ENCODE assay signal across 10 cellular contexts in the genomic region with DNA sequence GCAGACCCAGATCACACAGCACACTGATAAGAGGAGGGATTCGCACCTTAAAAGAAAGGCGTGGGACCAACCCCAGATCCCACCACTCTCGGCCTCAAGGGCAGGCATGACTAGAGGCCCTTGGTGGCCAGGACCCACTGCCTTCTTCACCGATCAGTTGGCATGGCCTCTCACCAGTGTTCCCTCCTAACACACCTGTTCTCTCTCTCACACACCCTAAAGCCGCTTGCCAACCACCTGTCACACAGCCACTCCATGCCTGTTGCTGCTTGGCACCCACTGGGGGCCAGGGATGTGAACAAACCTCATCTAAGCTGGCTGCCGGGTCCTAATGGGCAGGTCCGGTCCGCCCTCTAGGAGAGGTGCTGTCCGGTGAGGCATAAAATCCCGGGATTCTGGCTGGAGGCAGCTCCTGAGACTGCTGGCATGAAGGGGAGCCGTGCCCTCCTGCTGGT. TPM values are rescaled to one million over a fixed set of nuclear protein-coding genes. Genes with fewer than 3 reads are reported as not detected.
"Had no signal": no experiment of that assay in that cellular context is flagged by ENCODE, and none has a peak within 500 bp of the region (broad histone marks: within the 10 kb centered on the region; RNA-seq: fewer than 3 reads in every experiment).

TSS of gene SCGB1C1 (plus strand) at position 405 of the 455 bp plus-strand sequence. CDS start at position 427, 22 bp downstream.

RNA-seq across cellular contexts. Expression of gene SCGB1C1, which starts in this region (rescaled TPM):
- total RNA-seq: activated B cell treated with CpG ODN at 0.5 μM for 24 hours; activated CD4-positive, alpha-beta memory T cell treated with anti-CD3 and anti-CD28 coated beads, Interleukin-2, amount 10 ng/mL, durations not matched to agents 7 days and 5 days; activated CD8-positive, alpha-beta memory T cell treated with anti-CD3 and anti-CD28 coated beads, Interleukin-2, amount 10 ng/mL, durations not matched to agents 7 days and 5 days; activated naive CD8-positive, alpha-beta T cell treated with anti-CD3 and anti-CD28 coated beads for 36 hours; cardiac muscle cell; M059J; OCI-LY7; PC-9; Right ventricle myocardium inferior; SK-MEL-5 had no signal
- polyA plus RNA-seq: cardiac muscle cell had no signal
